Comparison of ENCODE assay signal across 17 cellular contexts in the genomic region with DNA sequence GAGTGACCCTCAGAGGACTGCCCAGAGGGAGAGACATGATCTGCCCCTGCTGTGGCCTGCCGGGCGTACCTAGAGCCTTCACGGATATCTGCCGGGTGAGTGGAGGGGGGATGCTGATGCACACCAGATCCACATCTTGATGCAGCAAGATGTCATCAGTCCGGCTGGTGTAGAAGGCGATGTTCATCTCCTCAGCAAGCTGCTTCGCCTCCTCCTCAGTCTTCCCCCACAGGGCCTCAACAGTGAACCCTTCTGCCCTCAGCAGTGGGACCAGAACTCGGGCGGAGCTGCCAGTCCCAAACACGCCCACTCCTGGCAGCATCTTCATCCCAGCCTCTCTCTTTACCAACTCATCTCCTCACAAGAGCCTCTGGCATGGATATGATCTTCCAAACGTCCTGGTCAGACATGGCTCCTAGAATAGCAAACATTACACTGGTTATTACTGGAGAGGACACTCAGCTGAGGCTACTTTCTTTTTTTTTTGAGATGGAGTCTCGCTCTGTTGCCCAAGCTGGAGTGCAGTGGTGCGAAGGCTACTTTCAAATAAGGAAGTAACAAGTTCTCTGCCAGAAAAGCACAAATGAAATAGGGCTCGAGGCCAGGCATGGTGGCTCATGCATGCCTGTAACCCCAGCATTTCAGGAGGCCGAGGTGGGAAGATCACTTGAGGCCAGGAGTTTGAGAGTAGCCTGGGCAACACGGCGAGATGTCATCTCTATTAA. TPM values are rescaled to one million over a fixed set of nuclear protein-coding genes. Genes with fewer than 3 reads are reported as not detected.
A peak's percentile ranks its signal among the peaks of the same experiment; 100 is the strongest.
DNase-seq lines count a peak whose midpoint lies in the region; ATAC-seq and TF ChIP-seq lines count a peak whose summit lies in the region.
"Had no signal": no experiment of that assay in that cellular context is flagged by ENCODE, and none has a peak within 500 bp of the region (broad histone marks: within the 10 kb centered on the region; RNA-seq: fewer than 3 reads in every experiment).

No MANE protein-coding gene starts in this region.

- H3K27me3 Mint-ChIP-seq in activated T-cell treated with anti-CD3 and anti-CD28 coated beads, Interleukin-2, amount 50 U/mL, for 24 hours: no peaks in the 10 kb centered on the region

- ATAC-seq in HG03066 (IDR thresholded peaks at IDR 0.05; ENCODE audit: low read depth, unreplicated experiment): peak; percentile 58
- ATAC-seq in stimulated activated effector memory CD8-positive, alpha-beta T cell treated with anti-CD3 and anti-CD28 coated beads, Interleukin-12 subunit alpha, Interleukin-12 subunit beta, amount 100 ng/mL, for 72 hours: no peak
- ATAC-seq in GM18858 (IDR thresholded peaks at IDR 0.05; ENCODE audit: unreplicated experiment): no peak
- ATAC-seq: A549 had no signal

- no peak overlapping the region for H3K4me3 Mint-ChIP-seq in activated T-cell treated with anti-CD3 and anti-CD28 coated beads, Interleukin-2, amount 50 U/mL, for 24 hours
- H3K4me3 Mint-ChIP-seq in stimulated activated effector memory CD8-positive, alpha-beta T cell treated with anti-CD3 and anti-CD28 coated beads, Interleukin-12 subunit alpha, Interleukin-12 subunit beta, amount 100 ng/mL, for 72 hours: no peak overlapping the region

- H3K9me3 ChIP-seq in esophagus squamous epithelium: no peaks in the 10 kb centered on the region
- H3K9me3 ChIP-seq: A549, Peyer's patch, tibial nerve had no signal

- WGBS in esophagus squamous epithelium, 2 donors: 76 to 86% methylated on average over 15 to 16 of the region's 17 CpGs

- H3K27me3 ChIP-seq in esophagus squamous epithelium: no peaks in the 10 kb centered on the region
- H3K27me3 ChIP-seq: Peyer's patch, tibial nerve had no signal

- H3K36me3 Mint-ChIP-seq in activated T-cell treated with anti-CD3 and anti-CD28 coated beads, Interleukin-2, amount 50 U/mL, for 24 hours (ENCODE audit: low read depth): peaks cover 52% of the 10 kb centered on the region
- H3K36me3 Mint-ChIP-seq in stimulated activated effector memory CD8-positive, alpha-beta T cell treated with anti-CD3 and anti-CD28 coated beads, Interleukin-12 subunit alpha, Interleukin-12 subunit beta, amount 100 ng/mL, for 72 hours: peaks cover 36% of the 10 kb centered on the region

- peak overlapping the region; percentile 15 for H3K27ac Mint-ChIP-seq in activated T-cell treated with anti-CD3 and anti-CD28 coated beads, Interleukin-2, amount 50 U/mL, for 24 hours
- H3K27ac Mint-ChIP-seq in stimulated activated effector memory CD8-positive, alpha-beta T cell treated with anti-CD3 and anti-CD28 coated beads, Interleukin-12 subunit alpha, Interleukin-12 subunit beta, amount 100 ng/mL, for 72 hours: peak overlapping the region; percentile 62

- H3K4me3 ChIP-seq in esophagus squamous epithelium: no peak overlapping the region
- H3K4me3 ChIP-seq: A549, Peyer's patch, tibial nerve had no signal

- H3K9me3 Mint-ChIP-seq in activated T-cell treated with anti-CD3 and anti-CD28 coated beads, Interleukin-2, amount 50 U/mL, for 24 hours: no peaks in the 10 kb centered on the region
- H3K9me3 Mint-ChIP-seq in stimulated activated effector memory CD8-positive, alpha-beta T cell treated with anti-CD3 and anti-CD28 coated beads, Interleukin-12 subunit alpha, Interleukin-12 subunit beta, amount 100 ng/mL, for 72 hours: no peaks in the 10 kb centered on the region

- TF ChIP-seq POLR2A in esophagus squamous epithelium (IDR thresholded peaks at IDR 0.05): no peak

- DNase-seq in activated T-cell treated with anti-CD3 and anti-CD28 coated beads, Interleukin-2, amount 50 U/mL, for 24 hours: no peak
- no peak for DNase-seq in activated T-cell treated with anti-CD3 and anti-CD28 coated beads, Interleukin-2, amount 50 U/mL, for 1 hour
- DNase-seq in esophagus squamous epithelium (lab: John Stamatoyannopoulos, UW) (no peak), GM03348 (ENCODE audit: low spot score) (no peak), HuH-7.5 (ENCODE audit: low spot score) (no peak)
- DNase-seq in stimulated activated effector memory CD8-positive, alpha-beta T cell treated with anti-CD3 and anti-CD28 coated beads, Interleukin-12 subunit alpha, Interleukin-12 subunit beta, amount 100 ng/mL, for 72 hours (ENCODE audit: low spot score in 2 of 2): no peak
- DNase-seq: activated CD4-positive, alpha-beta T cell treated with anti-CD3 and anti-CD28 coated beads for 4 hours; IMR-90; NCI-H1436 treated with DMSO at 0.1 percent for 48 hours; NCI-H524; nucleus accumbens; stimulated activated CD4-positive, alpha-beta T cell treated with anti-CD3 and anti-CD28 coated beads, Interleukin-12 subunit alpha, Interleukin-12 subunit beta, amount 100 ng/mL, for 4 hours had no signal

- peak overlapping the region; percentile 44 to 80 (median 66) for H3K27ac ChIP-seq in esophagus squamous epithelium
- H3K27ac ChIP-seq: A549 had no signal

- no peak for TF ChIP-seq CTCF in esophagus squamous epithelium (IDR thresholded peaks at IDR 0.05)

- H3K4me1 Mint-ChIP-seq in activated T-cell treated with anti-CD3 and anti-CD28 coated beads, Interleukin-2, amount 50 U/mL, for 24 hours (ENCODE audit: low read depth): peaks cover 12% of the 10 kb centered on the region
- H3K4me1 Mint-ChIP-seq in stimulated activated effector memory CD8-positive, alpha-beta T cell treated with anti-CD3 and anti-CD28 coated beads, Interleukin-12 subunit alpha, Interleukin-12 subunit beta, amount 100 ng/mL, for 72 hours: peaks cover 8% of the 10 kb centered on the region

- H3K36me3 ChIP-seq in esophagus squamous epithelium: peaks cover 0 to 46% (median 5%) of the 10 kb centered on the region in 3 donors

- intact Hi-C loops in esophagus squamous epithelium (cut with DNase I): no loop called here

- H3K4me1 ChIP-seq in esophagus squamous epithelium: peaks cover 11 to 35% (median 12%) of the 10 kb centered on the region in 3 donors
- H3K4me1 ChIP-seq: A549, Peyer's patch, tibial nerve had no signal

RNA-seq across cellular contexts. Expression of a gene that starts 18.9 kb away (rescaled TPM):
- 1 to 10 TPM in 3 of 4 donors, not detected in 1; 1.1 to 3.1 (median 2.4) TPM for total RNA-seq in esophagus squamous epithelium

RNA-seq across cellular contexts. Expression of a gene that starts 19.0 kb away (rescaled TPM):
- total RNA-seq in esophagus squamous epithelium: 10 to 100 TPM in 3 of 4 donors, 1 to 10 TPM in 1; 6.1 to 12.9 (median 12.2) TPM

RNA-seq across cellular contexts. Expression of a gene that starts 24.8 kb away (rescaled TPM):
- 1 to 10 TPM; 1.1 to 2.3 (median 2.1) TPM for total RNA-seq in esophagus squamous epithelium

RNA-seq across cellular contexts. Expression of a gene that starts 25.5 kb away (rescaled TPM):
- total RNA-seq in esophagus squamous epithelium: 10 to 100 TPM in 2 of 4 donors, 1 to 10 TPM in 2; 5.7 to 18.7 (median 8.8) TPM

RNA-seq across cellular contexts. Expression of a gene that starts 33.6 kb away (rescaled TPM):
- total RNA-seq in esophagus squamous epithelium: 10 to 100 TPM; 26.1 to 63.3 (median 37.3) TPM
